In genomic region chr16:27238591-27238990, GRCh38 we compare ENCODE assay signal across 10 cellular contexts. TPM values are rescaled to one million over a fixed set of nuclear protein-coding genes. Genes with fewer than 3 reads are reported as not detected.
DNase-seq lines count a peak whose midpoint lies in the region; ATAC-seq and TF ChIP-seq lines count a peak whose summit lies in the region.
"Had no signal": no experiment of that assay in that cellular context is flagged by ENCODE, and none has a peak within 500 bp of the region (broad histone marks: within the 10 kb centered on the region; RNA-seq: fewer than 3 reads in every experiment).

No MANE protein-coding gene starts in this region.

- peaks cover 3% of the 10 kb centered on the region; the same call in 1 of the 2 replicates for H3K79me2 ChIP-seq in Loucy (ENCODE audit: insufficient read depth, low read length)

- peak overlapping the region; percentile 95 for H3K27ac Mint-ChIP-seq in CD4-positive, alpha-beta T cell
- H3K27ac Mint-ChIP-seq in natural killer cell treated with Interleukin-12 subunit alpha and Interleukin-12 subunit beta and Interleukin-15 and Interleukin-18, amount 100 ng/mL, for 72 hours = peak overlapping the region; percentile 94 to 95

- no peaks in the 10 kb centered on the region for H3K9me2 ChIP-seq in Loucy (replicated peaks; ENCODE audit: low read depth, low read length)

- peak overlapping the region; percentile 95 for H3K27ac ChIP-seq in CD4-positive, alpha-beta T cell (ENCODE audit: low read depth, low read length)
- H3K27ac ChIP-seq: SJCRH30 had no signal

- H3K36me3 Mint-ChIP-seq in CD4-positive, alpha-beta T cell (ENCODE audit: low read depth) = peaks cover 6% of the 10 kb centered on the region
- H3K36me3 Mint-ChIP-seq in natural killer cell treated with Interleukin-12 subunit alpha and Interleukin-12 subunit beta and Interleukin-15 and Interleukin-18, amount 100 ng/mL, for 72 hours = no peaks in the 10 kb centered on the region

- intact Hi-C loops in CD4-positive, alpha-beta T cell (cut with DNase I, micrococcal nuclease) = loop anchor here in 1 of 2 experiments (5.0 kb wide), 1 partner anchor 209 kb away; no protein-coding TSS in a partner anchor

- DNase-seq in CD4-positive, alpha-beta T cell = no peak
- DNase-seq in cerebellum (ENCODE audit: low spot score) (peak; percentile 55), COLO829 (ENCODE audit: low spot score) (no peak), superior temporal gyrus (ENCODE audit: extremely low spot score) (no peak), NCI-H187 treated with DMSO at 0.1 percent for 48 hours (lab: John Stamatoyannopoulos, UW) (no peak)
- no peak for DNase-seq in natural killer cell treated with Interleukin-12 subunit alpha and Interleukin-12 subunit beta and Interleukin-15 and Interleukin-18, amount 100 ng/mL, for 72 hours (ENCODE audit: low spot score)
- DNase-seq: SJCRH30 had no signal

- H4K20me1 ChIP-seq in Loucy (ENCODE audit: insufficient read depth, low read length, poor library complexity, severe bottlenecking) = no peaks in the 10 kb centered on the region

- H2AFZ ChIP-seq in Loucy (ENCODE audit: low read length) = no peak overlapping the region
- H2AFZ ChIP-seq: parathyroid adenoma had no signal

- no peaks in the 10 kb centered on the region for H3K36me3 ChIP-seq in Loucy (ENCODE audit: insufficient read depth, low read length)
- H3K36me3 ChIP-seq: SJCRH30 had no signal

- H3K9me3 Mint-ChIP-seq in CD4-positive, alpha-beta T cell = no peaks in the 10 kb centered on the region
- no peaks in the 10 kb centered on the region for H3K9me3 Mint-ChIP-seq in natural killer cell treated with Interleukin-12 subunit alpha and Interleukin-12 subunit beta and Interleukin-15 and Interleukin-18, amount 100 ng/mL, for 72 hours

- H3K9me3 ChIP-seq in CD4-positive, alpha-beta T cell (ENCODE audit: control insufficient read depth, low read length) = no peaks in the 10 kb centered on the region
- no peaks in the 10 kb centered on the region for H3K9me3 ChIP-seq in Loucy (ENCODE audit: insufficient read depth, low read depth, low read length)
- H3K9me3 ChIP-seq: SJCRH30 had no signal

- peaks cover 56% of the 10 kb centered on the region for H3K4me1 ChIP-seq in Loucy (ENCODE audit: insufficient read depth, low read length, poor library complexity, severe bottlenecking)

- TF ChIP-seq CTCF in CD4-positive, alpha-beta T cell (IDR thresholded peaks at IDR 0.05) = no peak
- TF ChIP-seq CTCF in Loucy (conservative IDR thresholded peaks at IDR 0.05; ENCODE audit: low read length) = no peak

- peaks cover 7% of the 10 kb centered on the region; the same call in 1 of the 2 replicates for H3F3A ChIP-seq in Loucy (ENCODE audit: low read depth)

- no peaks in the 10 kb centered on the region for H3K27me3 ChIP-seq in CD4-positive, alpha-beta T cell (ENCODE audit: control insufficient read depth, insufficient read depth, low read length)
- H3K27me3 ChIP-seq in Loucy (ENCODE audit: insufficient read depth, low read length, poor library complexity, severe bottlenecking) = no peaks in the 10 kb centered on the region
- H3K27me3 ChIP-seq: SJCRH30 had no signal

- H3K4me1 Mint-ChIP-seq in CD4-positive, alpha-beta T cell (ENCODE audit: low read depth) = peaks cover 84% of the 10 kb centered on the region
- peaks cover 58 to 64% of the 10 kb centered on the region in 2 donors for H3K4me1 Mint-ChIP-seq in natural killer cell treated with Interleukin-12 subunit alpha and Interleukin-12 subunit beta and Interleukin-15 and Interleukin-18, amount 100 ng/mL, for 72 hours (ENCODE audit: low read depth in 2 of 2)

- H3K9ac ChIP-seq in Loucy (ENCODE audit: low read depth, low read length, poor library complexity, severe bottlenecking) = peak overlapping the region; percentile 67
- H3K9ac ChIP-seq: parathyroid adenoma had no signal

- H3K4me2 ChIP-seq in Loucy (ENCODE audit: low read depth, low read length, poor library complexity, severe bottlenecking) = no peak overlapping the region

- no peak overlapping the region for H3K4me3 ChIP-seq in Loucy (ENCODE audit: low read length, poor library complexity, severe bottlenecking)
- H3K4me3 ChIP-seq: SJCRH30 had no signal

- H3K4me3 Mint-ChIP-seq in CD4-positive, alpha-beta T cell = peak overlapping the region; percentile 85
- H3K4me3 Mint-ChIP-seq in natural killer cell treated with Interleukin-12 subunit alpha and Interleukin-12 subunit beta and Interleukin-15 and Interleukin-18, amount 100 ng/mL, for 72 hours = peak overlapping the region; percentile 89

- CTCF ChIA-PET in CD4-positive, alpha-beta T cell (lab: Charles Lee) = interaction anchor here (1.2 to 4.5 kb wide), 3 partner anchors 11 to 129 kb away, joined by 3 to 28 read pairs (median 6); no protein-coding TSS in a partner anchor

- no peaks in the 10 kb centered on the region for H3K27me3 Mint-ChIP-seq in CD4-positive, alpha-beta T cell
- H3K27me3 Mint-ChIP-seq in natural killer cell treated with Interleukin-12 subunit alpha and Interleukin-12 subunit beta and Interleukin-15 and Interleukin-18, amount 100 ng/mL, for 72 hours = no peaks in the 10 kb centered on the region

- ATAC-seq in CD4-positive, alpha-beta T cell (ENCODE audit: poor library complexity) = no peak
- ATAC-seq in natural killer cell treated with Interleukin-12 subunit alpha and Interleukin-12 subunit beta and Interleukin-15 and Interleukin-18, amount 100 ng/mL, for 72 hours = no peak
- no peak for ATAC-seq in GM21737 (IDR thresholded peaks at IDR 0.05; ENCODE audit: unreplicated experiment)

- POLR2A ChIA-PET in CD4-positive, alpha-beta T cell (lab: Charles Lee) = interaction anchor here (0.9 to 11.7 kb wide), 5 partner anchors 11 to 128 kb away, joined by 3 to 145 read pairs (median 5); no protein-coding TSS in a partner anchor

RNA-seq across cellular contexts. Expression of gene NSMCE1, which starts 30.0 kb away (rescaled TPM):
- total RNA-seq in CD4-positive, alpha-beta T cell = 10 to 100 TPM; 31.9 to 33.9 TPM
- total RNA-seq in cerebellum = 27.0 TPM
- total RNA-seq in natural killer cell treated with Interleukin-12 subunit alpha and Interleukin-12 subunit beta and Interleukin-15 and Interleukin-18, amount 100 ng/mL, for 72 hours = 10 to 100 TPM; 37.7 to 50.4 TPM

RNA-seq across cellular contexts. Expression of gene KDM8, which starts 35.3 kb away (rescaled TPM):
- 10 to 100 TPM; 15.1 to 17.3 TPM for total RNA-seq in CD4-positive, alpha-beta T cell
- 2.9 TPM for total RNA-seq in cerebellum
- total RNA-seq in natural killer cell treated with Interleukin-12 subunit alpha and Interleukin-12 subunit beta and Interleukin-15 and Interleukin-18, amount 100 ng/mL, for 72 hours = 10 to 100 TPM in 1 of 2 donors, 1 to 10 TPM in 1; 7.3 to 12.0 TPM
